Comparison of ENCODE assay signal across 10 cellular contexts in the genomic region with DNA sequence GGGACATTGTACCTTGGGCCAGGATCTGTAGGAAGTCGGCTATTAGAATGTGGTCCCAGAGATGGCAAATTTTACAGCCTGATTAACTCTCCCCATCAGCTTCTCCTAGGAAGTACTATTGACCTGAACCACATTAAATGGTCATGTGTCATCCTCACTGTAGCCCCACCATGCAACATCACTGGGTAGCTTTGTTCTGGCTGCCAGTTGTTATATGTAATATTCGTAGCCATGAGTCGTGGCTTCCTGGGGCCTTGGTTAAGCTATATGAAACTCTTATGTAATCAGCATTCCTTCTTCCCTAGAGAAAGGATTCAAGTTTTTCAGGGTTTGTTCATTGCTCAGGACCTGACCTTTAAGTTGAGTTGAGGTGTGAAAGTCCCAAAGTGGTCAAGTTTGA.
DNase-seq lines count a peak whose midpoint lies in the region; FAIRE-seq and TF ChIP-seq lines count a peak whose summit lies in the region.
"Had no signal": no experiment of that assay in that cellular context is flagged by ENCODE, and none has a peak within 500 bp of the region (broad histone marks: within the 10 kb centered on the region; RNA-seq: fewer than 3 reads in every experiment).

No MANE protein-coding gene starts in this region.

- intact Hi-C loops in esophagus squamous epithelium (cut with DNase I), result no loop called here

- peak overlapping the region; percentile 15 for H3K4me2 ChIP-seq in smooth muscle cell

- no peaks in the 10 kb centered on the region for H3K9me3 Mint-ChIP-seq in nephron progenitor cell

- peaks cover 30% of the 10 kb centered on the region for H4K20me1 ChIP-seq in smooth muscle cell (ENCODE audit: low read depth)

- H3K4me1 Mint-ChIP-seq in nephron progenitor cell, result peaks cover 63% of the 10 kb centered on the region

- H3K9ac ChIP-seq in smooth muscle cell (ENCODE audit: low read depth), result no peak overlapping the region

- H3K36me3 Mint-ChIP-seq in nephron progenitor cell (ENCODE audit: low read depth), result peaks cover 34% of the 10 kb centered on the region

- peak; percentile 90 for FAIRE-seq in H54 (lab: Jason Lieb, UNC)
- FAIRE-seq: islet of Langerhans had no signal

- H3K27ac ChIP-seq in esophagus squamous epithelium (peak overlapping the region in 3 of 4 donors; percentile 63 to 92 (median 88)), smooth muscle cell (ENCODE audit: low read depth) (peak overlapping the region; percentile 37)

- peaks cover 11% of the 10 kb centered on the region for H3F3A ChIP-seq in smooth muscle cell (ENCODE audit: low read depth)

- no peaks in the 10 kb centered on the region for H3K9me3 ChIP-seq in esophagus squamous epithelium
- H3K9me3 ChIP-seq in smooth muscle cell (replicated peaks; ENCODE audit: low read depth), result no peaks in the 10 kb centered on the region

- H3K4me1 ChIP-seq in esophagus squamous epithelium (peaks cover 6 to 26% (median 13%) of the 10 kb centered on the region in 3 donors), smooth muscle cell (ENCODE audit: low read depth) (peaks cover 10% of the 10 kb centered on the region)

- 32 to 46% methylated on average over 3 of the region's 3 CpGs for WGBS in esophagus squamous epithelium, 2 donors
- 44% methylated on average over 3 of the region's 3 CpGs for WGBS in smooth muscle cell (ENCODE audit: low lambda C conversion rate)

- in situ Hi-C loops in GM13976 (cut with MboI; ENCODE audit: low sequenced_read_pairs, unreplicated experiment), result no loop called here

- peaks cover 0 to 22% (median 4%) of the 10 kb centered on the region in 3 donors for H3K36me3 ChIP-seq in esophagus squamous epithelium
- H3K36me3 ChIP-seq in smooth muscle cell (ENCODE audit: low read depth), result no peaks in the 10 kb centered on the region

- no peak overlapping the region for H2AFZ ChIP-seq in smooth muscle cell (ENCODE audit: low read depth)

- H3K79me2 ChIP-seq in smooth muscle cell (ENCODE audit: low read depth), result peaks cover 84% of the 10 kb centered on the region

- H3K27me3 ChIP-seq in esophagus squamous epithelium (no peaks in the 10 kb centered on the region), smooth muscle cell (ENCODE audit: low read depth) (no peaks in the 10 kb centered on the region)

- peaks cover 2% of the 10 kb centered on the region for H3K27me3 Mint-ChIP-seq in nephron progenitor cell (ENCODE audit: low read depth, poor library complexity)

- DNase-seq in H54 (ENCODE audit: insufficient read length, low spot score), result peak; percentile 61
- peak; percentile 49 for DNase-seq in RKO (ENCODE audit: low spot score)
- no peak for DNase-seq in esophagus squamous epithelium (lab: John Stamatoyannopoulos, UW)
- DNase-seq in smooth muscle cell (lab: John Stamatoyannopoulos, UW; ENCODE audit: unreplicated experiment), result no peak
- DNase-seq in GM13976 (ENCODE audit: low spot score), result no peak
- no peak for DNase-seq in cortex of kidney (lab: John Stamatoyannopoulos, UW)
- DNase-seq in nephron progenitor cell, result no peak
- DNase-seq in NK-92 (lab: John Stamatoyannopoulos, UW; ENCODE audit: unreplicated experiment), result no peak
- DNase-seq: NCI-H510A had no signal

- TF ChIP-seq POLR2A in H54 (IDR thresholded peaks at IDR 0.05; ENCODE audit: low read depth, low read length), result no peak
- TF ChIP-seq POLR2A in esophagus squamous epithelium (IDR thresholded peaks at IDR 0.05), result no peak

- H3K4me3 ChIP-seq in esophagus squamous epithelium, result no peak overlapping the region
- H3K4me3 ChIP-seq in smooth muscle cell, result no peak overlapping the region

- H3K4me3 Mint-ChIP-seq in nephron progenitor cell, result no peak overlapping the region

- no peak overlapping the region for H3K27ac Mint-ChIP-seq in nephron progenitor cell

- TF ChIP-seq CTCF in esophagus squamous epithelium (IDR thresholded peaks at IDR 0.05), result no peak
- TF ChIP-seq CTCF in smooth muscle cell (IDR thresholded peaks at IDR 0.05; ENCODE audit: borderline replicate concordance, insufficient read depth, poor library complexity, severe bottlenecking), result no peak
- no peak for TF ChIP-seq CTCF in GM13976 (IDR thresholded peaks at IDR 0.05; ENCODE audit: borderline replicate concordance, control extremely low read depth, extremely low read depth, insufficient read depth, missing control alignments)
- no peak for TF ChIP-seq CTCF in nephron progenitor cell (IDR thresholded peaks at IDR 0.05)

Comparison
In these comparisons a context has a peak if more than half of its experiments do, and no peak if none do; other contexts are left out.
1. DNase-seq: peak in H54 (single experiment) and RKO (single experiment); none in esophagus squamous epithelium (single experiment), smooth muscle cell (single experiment), GM13976 (single experiment), cortex of kidney (single experiment), nephron progenitor cell (single experiment) and NK-92 (single experiment).